Comparison of ENCODE assay signal across 17 cellular contexts in the genomic region with DNA sequence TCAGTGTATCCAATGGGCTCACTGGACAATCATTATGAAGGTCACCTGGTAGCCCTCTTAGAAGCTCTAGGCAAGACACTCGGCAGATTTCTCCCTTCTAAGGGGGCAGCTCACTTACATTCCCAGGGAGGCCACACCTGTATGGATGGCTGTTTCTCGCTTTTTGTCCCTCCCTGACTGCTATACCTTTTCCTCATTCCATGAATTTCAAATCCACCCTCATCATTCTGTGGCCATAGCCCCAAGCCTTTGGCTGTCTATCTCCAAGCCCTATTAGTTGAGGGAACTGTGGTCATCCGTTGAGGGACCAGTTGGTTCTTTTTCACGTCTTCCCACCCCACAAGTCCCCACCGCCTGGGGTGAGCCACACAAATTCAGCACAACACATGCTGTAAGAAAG.
DNase-seq lines count a peak whose midpoint lies in the region; ATAC-seq and TF ChIP-seq lines count a peak whose summit lies in the region.
"Had no signal": no experiment of that assay in that cellular context is flagged by ENCODE, and none has a peak within 500 bp of the region (broad histone marks: within the 10 kb centered on the region; RNA-seq: fewer than 3 reads in every experiment).

No MANE protein-coding gene starts in this region.

- peaks cover 60% of the 10 kb centered on the region for H3K36me3 Mint-ChIP-seq in Calu3 (ENCODE audit: insufficient read depth, unreplicated experiment)
- H3K36me3 Mint-ChIP-seq: CD8-positive, alpha-beta T cell had no signal

- H3K9me3 ChIP-seq in left lung: no peaks in the 10 kb centered on the region
- H3K9me3 ChIP-seq in prostate gland: no peaks in the 10 kb centered on the region
- H3K9me3 ChIP-seq in esophagus muscularis mucosa: no peaks in the 10 kb centered on the region
- H3K9me3 ChIP-seq: BLaER1, SJCRH30 had no signal

- 77% methylated on average over 5 of the region's 5 CpGs for WGBS in prostate gland
- WGBS in esophagus muscularis mucosa: 67% methylated on average over 5 of the region's 5 CpGs

- intact Hi-C loops in Calu3 (cut with micrococcal nuclease; ENCODE audit: unreplicated experiment) (loop anchor here (1.0 to 5.0 kb wide), 4 partner anchors 33 to 109 kb away; partner anchors contain the start of gene WWC1), left lung (cut with DNase I) (no loop called here), prostate gland (cut with DNase I) (no loop called here), esophagus muscularis mucosa (cut with DNase I) (no loop called here)

- H3K4me3 ChIP-seq in left lung (no peak overlapping the region), prostate gland (no peak overlapping the region), esophagus muscularis mucosa (no peak overlapping the region)
- H3K4me3 ChIP-seq: BLaER1, SJCRH30 had no signal

- peak overlapping the region; percentile 38 for H3K27ac ChIP-seq in VCaP
- peak overlapping the region; percentile 9 to 46 for H3K27ac ChIP-seq in left lung
- peak overlapping the region; percentile 48 to 64 for H3K27ac ChIP-seq in prostate gland
- H3K27ac ChIP-seq in esophagus muscularis mucosa (replicated peaks in 1 of 4): no peak overlapping the region
- H3K27ac ChIP-seq: BLaER1, SJCRH30 had no signal

- no peak overlapping the region for H3K4me3 Mint-ChIP-seq in Calu3 (ENCODE audit: low read depth, unreplicated experiment)
- H3K4me3 Mint-ChIP-seq: CD8-positive, alpha-beta T cell had no signal

- CTCF ChIA-PET in Calu3 (lab: Charles Lee): interaction anchor here (0.6 to 1.8 kb wide), 10 partner anchors 36 to 132 kb away, joined by 3 to 14 read pairs (median 4); partner anchors contain the start of gene WWC1

- H3K9me3 Mint-ChIP-seq in Calu3 (ENCODE audit: low read depth, unreplicated experiment): no peaks in the 10 kb centered on the region
- H3K9me3 Mint-ChIP-seq: CD8-positive, alpha-beta T cell had no signal

- H3K4me1 Mint-ChIP-seq in Calu3 (ENCODE audit: low read depth, unreplicated experiment): peaks cover 43% of the 10 kb centered on the region

- peak; percentile 9 for ATAC-seq in left lung
- ATAC-seq: CD8-positive, alpha-beta T cell; Panc1 had no signal

- TF ChIP-seq POLR2A in prostate gland (IDR thresholded peaks at IDR 0.05): no peak
- TF ChIP-seq POLR2A in esophagus muscularis mucosa (IDR thresholded peaks at IDR 0.05; ENCODE audit: low read depth): no peak

- no TSS peak for BruUV-seq in Calu3 (replicated peaks; lab: Mats Ljungman, UMichigan)

- DNase-seq in Calu3 (peak; percentile 15), left lung (no peak), prostate gland (ENCODE audit: low spot score) (no peak), HK-2 (ENCODE audit: unreplicated experiment) (no peak), esophagus muscularis mucosa (ENCODE audit: extremely low spot score) (no peak), hippocampal formation (lab: John Stamatoyannopoulos, UW) (no peak), NCI-H1048 (lab: John Stamatoyannopoulos, UW) (no peak)
- DNase-seq: CD8-positive, alpha-beta T cell; EL; KG1; MV-4-11; NCI-H187 treated with DMSO at 0.1 percent for 48 hours; NCI-H524 treated with DMSO at 0.1 percent for 48 hours; SJCRH30 had no signal

- TF ChIP-seq CTCF in Calu3 (IDR thresholded peaks at IDR 0.05; ENCODE audit: unreplicated experiment) (no peak), VCaP (conservative IDR thresholded peaks at IDR 0.05) (no peak), left lung (IDR thresholded peaks at IDR 0.05) (no peak), prostate gland (IDR thresholded peaks at IDR 0.05) (no peak), esophagus muscularis mucosa (IDR thresholded peaks at IDR 0.05) (no peak)

- H3K27ac Mint-ChIP-seq in Calu3 (ENCODE audit: unreplicated experiment): peak overlapping the region; percentile 81
- H3K27ac Mint-ChIP-seq: CD8-positive, alpha-beta T cell had no signal

- TF ChIP-seq EP300 in esophagus muscularis mucosa (IDR thresholded peaks at IDR 0.05): no peak

- H3K36me3 ChIP-seq in left lung (no peaks in the 10 kb centered on the region), prostate gland (no peaks in the 10 kb centered on the region), esophagus muscularis mucosa (no peaks in the 10 kb centered on the region)
- H3K36me3 ChIP-seq: BLaER1, SJCRH30 had no signal

- no peaks in the 10 kb centered on the region for H3K27me3 Mint-ChIP-seq in Calu3 (ENCODE audit: unreplicated experiment)

- H3K4me1 ChIP-seq in left lung: no peaks in the 10 kb centered on the region
- no peaks in the 10 kb centered on the region for H3K4me1 ChIP-seq in prostate gland (replicated peaks)
- H3K4me1 ChIP-seq in esophagus muscularis mucosa: peaks cover 0 to 16% (median 9%) of the 10 kb centered on the region in 4 donors

- H3K27me3 ChIP-seq in left lung (no peaks in the 10 kb centered on the region), prostate gland (replicated peaks; ENCODE audit: insufficient read depth) (no peaks in the 10 kb centered on the region), esophagus muscularis mucosa (no peaks in the 10 kb centered on the region)
- H3K27me3 ChIP-seq: BLaER1 had no signal

Comparison
In these comparisons a context has a peak if more than half of its experiments do, and no peak if none do; other contexts are left out.
1. H3K27ac ChIP-seq: peak in VCaP (single experiment), left lung (2 of 2) and prostate gland (2 of 2); none in esophagus muscularis mucosa (0 of 4).